ENCODE assay signal across 1 cellular context in the genomic region with DNA sequence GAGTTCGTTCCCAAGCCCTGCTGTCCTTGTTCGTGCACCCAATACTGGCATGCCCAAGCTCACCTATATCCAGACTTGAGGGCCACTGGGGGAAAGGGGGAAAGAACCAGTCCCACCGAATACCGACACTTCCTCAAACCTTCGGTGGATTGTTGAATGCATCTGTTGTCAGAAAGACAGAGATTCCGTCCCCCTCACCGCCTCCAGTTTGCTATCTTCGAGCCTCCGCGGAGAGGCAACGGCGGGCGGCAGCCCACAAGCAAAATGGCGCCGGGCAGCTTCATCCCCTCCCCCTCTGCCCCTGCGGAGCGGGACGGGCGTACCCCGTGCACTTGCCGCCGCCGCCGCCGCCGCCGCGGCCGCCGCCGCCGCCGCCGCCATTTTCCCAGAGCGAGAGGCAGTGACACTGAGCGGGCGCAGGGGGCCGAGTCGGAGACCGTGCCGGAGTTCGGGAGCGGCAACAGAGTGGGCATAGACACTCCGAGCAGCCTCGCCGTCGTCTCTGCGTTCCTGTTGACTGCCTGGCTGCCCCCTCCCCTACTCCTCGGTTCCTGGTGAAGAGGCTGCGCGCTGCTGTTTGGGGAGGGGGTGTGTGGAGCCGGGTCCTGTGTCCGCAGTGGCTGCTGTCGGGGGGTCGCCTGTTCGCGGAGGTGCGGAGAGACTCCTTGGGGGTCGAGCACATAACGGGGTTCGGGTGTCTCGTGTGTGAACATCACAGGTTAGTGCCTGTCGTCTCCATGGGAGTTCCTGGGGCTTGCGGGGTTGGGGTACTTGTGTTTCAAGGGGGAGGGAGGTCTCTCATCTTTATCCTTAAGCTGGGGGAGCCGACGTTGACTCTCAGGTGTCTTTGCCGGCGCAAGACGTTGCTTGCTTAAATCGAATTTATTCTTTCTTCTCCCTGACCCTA.
TF ChIP-seq lines count a peak whose summit lies in the region.

A gene with protein sequence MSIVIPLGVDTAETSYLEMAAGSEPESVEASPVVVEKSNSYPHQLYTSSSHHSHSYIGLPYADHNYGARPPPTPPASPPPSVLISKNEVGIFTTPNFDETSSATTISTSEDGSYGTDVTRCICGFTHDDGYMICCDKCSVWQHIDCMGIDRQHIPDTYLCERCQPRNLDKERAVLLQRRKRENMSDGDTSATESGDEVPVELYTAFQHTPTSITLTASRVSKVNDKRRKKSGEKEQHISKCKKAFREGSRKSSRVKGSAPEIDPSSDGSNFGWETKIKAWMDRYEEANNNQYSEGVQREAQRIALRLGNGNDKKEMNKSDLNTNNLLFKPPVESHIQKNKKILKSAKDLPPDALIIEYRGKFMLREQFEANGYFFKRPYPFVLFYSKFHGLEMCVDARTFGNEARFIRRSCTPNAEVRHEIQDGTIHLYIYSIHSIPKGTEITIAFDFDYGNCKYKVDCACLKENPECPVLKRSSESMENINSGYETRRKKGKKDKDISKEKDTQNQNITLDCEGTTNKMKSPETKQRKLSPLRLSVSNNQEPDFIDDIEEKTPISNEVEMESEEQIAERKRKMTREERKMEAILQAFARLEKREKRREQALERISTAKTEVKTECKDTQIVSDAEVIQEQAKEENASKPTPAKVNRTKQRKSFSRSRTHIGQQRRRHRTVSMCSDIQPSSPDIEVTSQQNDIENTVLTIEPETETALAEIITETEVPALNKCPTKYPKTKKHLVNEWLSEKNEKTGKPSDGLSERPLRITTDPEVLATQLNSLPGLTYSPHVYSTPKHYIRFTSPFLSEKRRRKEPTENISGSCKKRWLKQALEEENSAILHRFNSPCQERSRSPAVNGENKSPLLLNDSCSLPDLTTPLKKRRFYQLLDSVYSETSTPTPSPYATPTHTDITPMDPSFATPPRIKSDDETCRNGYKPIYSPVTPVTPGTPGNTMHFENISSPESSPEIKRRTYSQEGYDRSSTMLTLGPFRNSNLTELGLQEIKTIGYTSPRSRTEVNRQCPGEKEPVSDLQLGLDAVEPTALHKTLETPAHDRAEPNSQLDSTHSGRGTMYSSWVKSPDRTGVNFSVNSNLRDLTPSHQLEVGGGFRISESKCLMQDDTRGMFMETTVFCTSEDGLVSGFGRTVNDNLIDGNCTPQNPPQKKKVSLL (N-terminal part only) (plus strand): TSS at position 388 of the 907 bp plus-strand sequence. CDS start 26,748 bp downstream, outside the sequence.

TF ChIP-seq in HepG2, 621 proteins besides CTCF, POLR2A, EP300 and RAD21 (continued from another document and continues in another):
- TF ChIP-seq RXRB (CRISPR knock-in tag; IDR thresholded peaks at IDR 0.05; ENCODE audit: borderline replicate concordance) (no peak), GZF1 (CRISPR knock-in tag; IDR thresholded peaks at IDR 0.05) (0 out of 2 replicates have a peak, but pooled peaks have one; percentile 59), ZBTB42 (CRISPR knock-in tag; IDR thresholded peaks at IDR 0.05) (no peak), HNRNPLL (IDR thresholded peaks at IDR 0.05; ENCODE audit: low read depth, low read length, poor library complexity, severe bottlenecking) (peak; percentile 70), SP4 (CRISPR knock-in tag; IDR thresholded peaks at IDR 0.05) (peak; percentile 77), FLYWCH1 (CRISPR knock-in tag; IDR thresholded peaks at IDR 0.05) (0 out of 2 replicates have a peak, but pooled peaks have one; percentile 39), TOPORS (CRISPR knock-in tag; IDR thresholded peaks at IDR 0.05) (peak; percentile 98), ESRRA (CRISPR knock-in tag; IDR thresholded peaks at IDR 0.05; ENCODE audit: low read depth) (no peak), SALL1 (CRISPR knock-in tag; IDR thresholded peaks at IDR 0.05) (peak; percentile 42), NKX3-1 (CRISPR knock-in tag; IDR thresholded peaks at IDR 0.05) (peak; percentile 10; the same call in 1 of the 2 replicates), ZNF44 (CRISPR knock-in tag; IDR thresholded peaks at IDR 0.05) (no peak), ZNF546 (CRISPR knock-in tag; conservative IDR thresholded peaks at IDR 0.05) (0 out of 2 replicates have a peak, but pooled peaks have one; percentile 36), MBNL3 (CRISPR knock-in tag; conservative IDR thresholded peaks at IDR 0.05) (no peak), ZNF572 (CRISPR knock-in tag; IDR thresholded peaks at IDR 0.05) (no peak), ZNF75D (CRISPR knock-in tag; IDR thresholded peaks at IDR 0.05; ENCODE audit: borderline replicate concordance) (no peak), CCAR2 (optimal IDR thresholded peaks at IDR 0.05; ENCODE audit: low read depth, low read length) (no peak), ZMYM4 (CRISPR knock-in tag; IDR thresholded peaks at IDR 0.05) (peak; percentile 36; the same call in 1 of the 2 replicates)
- TF ChIP-seq, protein P1, sequence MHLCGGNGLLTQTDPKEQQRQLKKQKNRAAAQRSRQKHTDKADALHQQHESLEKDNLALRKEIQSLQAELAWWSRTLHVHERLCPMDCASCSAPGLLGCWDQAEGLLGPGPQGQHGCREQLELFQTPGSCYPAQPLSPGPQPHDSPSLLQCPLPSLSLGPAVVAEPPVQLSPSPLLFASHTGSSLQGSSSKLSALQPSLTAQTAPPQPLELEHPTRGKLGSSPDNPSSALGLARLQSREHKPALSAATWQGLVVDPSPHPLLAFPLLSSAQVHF (CRISPR knock-in tag; IDR thresholded peaks at IDR 0.05) = no peak
- TF ChIP-seq, protein P2, sequence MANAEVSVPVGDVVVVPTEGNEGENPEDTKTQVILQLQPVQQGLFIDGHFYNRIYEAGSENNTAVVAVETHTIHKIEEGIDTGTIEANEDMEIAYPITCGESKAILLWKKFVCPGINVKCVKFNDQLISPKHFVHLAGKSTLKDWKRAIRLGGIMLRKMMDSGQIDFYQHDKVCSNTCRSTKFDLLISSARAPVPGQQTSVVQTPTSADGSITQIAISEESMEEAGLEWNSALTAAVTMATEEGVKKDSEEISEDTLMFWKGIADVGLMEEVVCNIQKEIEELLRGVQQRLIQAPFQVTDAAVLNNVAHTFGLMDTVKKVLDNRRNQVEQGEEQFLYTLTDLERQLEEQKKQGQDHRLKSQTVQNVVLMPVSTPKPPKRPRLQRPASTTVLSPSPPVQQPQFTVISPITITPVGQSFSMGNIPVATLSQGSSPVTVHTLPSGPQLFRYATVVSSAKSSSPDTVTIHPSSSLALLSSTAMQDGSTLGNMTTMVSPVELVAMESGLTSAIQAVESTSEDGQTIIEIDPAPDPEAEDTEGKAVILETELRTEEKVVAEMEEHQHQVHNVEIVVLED (CRISPR knock-in tag; IDR thresholded peaks at IDR 0.05; ENCODE audit: borderline replicate concordance) = peak; percentile 61; the same call in 1 of the 2 replicates
- TF ChIP-seq, protein P3, sequence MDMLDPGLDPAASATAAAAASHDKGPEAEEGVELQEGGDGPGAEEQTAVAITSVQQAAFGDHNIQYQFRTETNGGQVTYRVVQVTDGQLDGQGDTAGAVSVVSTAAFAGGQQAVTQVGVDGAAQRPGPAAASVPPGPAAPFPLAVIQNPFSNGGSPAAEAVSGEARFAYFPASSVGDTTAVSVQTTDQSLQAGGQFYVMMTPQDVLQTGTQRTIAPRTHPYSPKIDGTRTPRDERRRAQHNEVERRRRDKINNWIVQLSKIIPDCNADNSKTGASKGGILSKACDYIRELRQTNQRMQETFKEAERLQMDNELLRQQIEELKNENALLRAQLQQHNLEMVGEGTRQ (IDR thresholded peaks at IDR 0.05; ENCODE audit: low read depth, low read length) = no peak
- TF ChIP-seq, protein P3 (CRISPR knock-in tag; IDR thresholded peaks at IDR 0.05; ENCODE audit: borderline replicate concordance) = no peak
- TF ChIP-seq, protein P4, sequence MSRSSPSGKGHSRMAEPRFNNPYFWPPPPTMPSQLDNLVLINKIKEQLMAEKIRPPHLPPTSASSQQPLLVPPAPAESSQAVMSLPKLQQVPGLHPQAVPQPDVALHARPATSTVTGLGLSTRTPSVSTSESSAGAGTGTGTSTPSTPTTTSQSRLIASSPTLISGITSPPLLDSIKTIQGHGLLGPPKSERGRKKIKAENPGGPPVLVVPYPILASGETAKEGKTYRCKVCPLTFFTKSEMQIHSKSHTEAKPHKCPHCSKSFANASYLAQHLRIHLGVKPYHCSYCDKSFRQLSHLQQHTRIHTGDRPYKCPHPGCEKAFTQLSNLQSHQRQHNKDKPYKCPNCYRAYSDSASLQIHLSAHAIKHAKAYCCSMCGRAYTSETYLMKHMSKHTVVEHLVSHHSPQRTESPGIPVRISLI (CRISPR knock-in tag; IDR thresholded peaks at IDR 0.05; ENCODE audit: borderline replicate concordance) = no peak
- TF ChIP-seq, protein P5, sequence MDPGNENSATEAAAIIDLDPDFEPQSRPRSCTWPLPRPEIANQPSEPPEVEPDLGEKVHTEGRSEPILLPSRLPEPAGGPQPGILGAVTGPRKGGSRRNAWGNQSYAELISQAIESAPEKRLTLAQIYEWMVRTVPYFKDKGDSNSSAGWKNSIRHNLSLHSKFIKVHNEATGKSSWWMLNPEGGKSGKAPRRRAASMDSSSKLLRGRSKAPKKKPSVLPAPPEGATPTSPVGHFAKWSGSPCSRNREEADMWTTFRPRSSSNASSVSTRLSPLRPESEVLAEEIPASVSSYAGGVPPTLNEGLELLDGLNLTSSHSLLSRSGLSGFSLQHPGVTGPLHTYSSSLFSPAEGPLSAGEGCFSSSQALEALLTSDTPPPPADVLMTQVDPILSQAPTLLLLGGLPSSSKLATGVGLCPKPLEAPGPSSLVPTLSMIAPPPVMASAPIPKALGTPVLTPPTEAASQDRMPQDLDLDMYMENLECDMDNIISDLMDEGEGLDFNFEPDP (CRISPR knock-in tag; conservative IDR thresholded peaks at IDR 0.05) = 0 out of 2 replicates have a peak, but pooled peaks have one; percentile 40
- TF ChIP-seq, protein P6, sequence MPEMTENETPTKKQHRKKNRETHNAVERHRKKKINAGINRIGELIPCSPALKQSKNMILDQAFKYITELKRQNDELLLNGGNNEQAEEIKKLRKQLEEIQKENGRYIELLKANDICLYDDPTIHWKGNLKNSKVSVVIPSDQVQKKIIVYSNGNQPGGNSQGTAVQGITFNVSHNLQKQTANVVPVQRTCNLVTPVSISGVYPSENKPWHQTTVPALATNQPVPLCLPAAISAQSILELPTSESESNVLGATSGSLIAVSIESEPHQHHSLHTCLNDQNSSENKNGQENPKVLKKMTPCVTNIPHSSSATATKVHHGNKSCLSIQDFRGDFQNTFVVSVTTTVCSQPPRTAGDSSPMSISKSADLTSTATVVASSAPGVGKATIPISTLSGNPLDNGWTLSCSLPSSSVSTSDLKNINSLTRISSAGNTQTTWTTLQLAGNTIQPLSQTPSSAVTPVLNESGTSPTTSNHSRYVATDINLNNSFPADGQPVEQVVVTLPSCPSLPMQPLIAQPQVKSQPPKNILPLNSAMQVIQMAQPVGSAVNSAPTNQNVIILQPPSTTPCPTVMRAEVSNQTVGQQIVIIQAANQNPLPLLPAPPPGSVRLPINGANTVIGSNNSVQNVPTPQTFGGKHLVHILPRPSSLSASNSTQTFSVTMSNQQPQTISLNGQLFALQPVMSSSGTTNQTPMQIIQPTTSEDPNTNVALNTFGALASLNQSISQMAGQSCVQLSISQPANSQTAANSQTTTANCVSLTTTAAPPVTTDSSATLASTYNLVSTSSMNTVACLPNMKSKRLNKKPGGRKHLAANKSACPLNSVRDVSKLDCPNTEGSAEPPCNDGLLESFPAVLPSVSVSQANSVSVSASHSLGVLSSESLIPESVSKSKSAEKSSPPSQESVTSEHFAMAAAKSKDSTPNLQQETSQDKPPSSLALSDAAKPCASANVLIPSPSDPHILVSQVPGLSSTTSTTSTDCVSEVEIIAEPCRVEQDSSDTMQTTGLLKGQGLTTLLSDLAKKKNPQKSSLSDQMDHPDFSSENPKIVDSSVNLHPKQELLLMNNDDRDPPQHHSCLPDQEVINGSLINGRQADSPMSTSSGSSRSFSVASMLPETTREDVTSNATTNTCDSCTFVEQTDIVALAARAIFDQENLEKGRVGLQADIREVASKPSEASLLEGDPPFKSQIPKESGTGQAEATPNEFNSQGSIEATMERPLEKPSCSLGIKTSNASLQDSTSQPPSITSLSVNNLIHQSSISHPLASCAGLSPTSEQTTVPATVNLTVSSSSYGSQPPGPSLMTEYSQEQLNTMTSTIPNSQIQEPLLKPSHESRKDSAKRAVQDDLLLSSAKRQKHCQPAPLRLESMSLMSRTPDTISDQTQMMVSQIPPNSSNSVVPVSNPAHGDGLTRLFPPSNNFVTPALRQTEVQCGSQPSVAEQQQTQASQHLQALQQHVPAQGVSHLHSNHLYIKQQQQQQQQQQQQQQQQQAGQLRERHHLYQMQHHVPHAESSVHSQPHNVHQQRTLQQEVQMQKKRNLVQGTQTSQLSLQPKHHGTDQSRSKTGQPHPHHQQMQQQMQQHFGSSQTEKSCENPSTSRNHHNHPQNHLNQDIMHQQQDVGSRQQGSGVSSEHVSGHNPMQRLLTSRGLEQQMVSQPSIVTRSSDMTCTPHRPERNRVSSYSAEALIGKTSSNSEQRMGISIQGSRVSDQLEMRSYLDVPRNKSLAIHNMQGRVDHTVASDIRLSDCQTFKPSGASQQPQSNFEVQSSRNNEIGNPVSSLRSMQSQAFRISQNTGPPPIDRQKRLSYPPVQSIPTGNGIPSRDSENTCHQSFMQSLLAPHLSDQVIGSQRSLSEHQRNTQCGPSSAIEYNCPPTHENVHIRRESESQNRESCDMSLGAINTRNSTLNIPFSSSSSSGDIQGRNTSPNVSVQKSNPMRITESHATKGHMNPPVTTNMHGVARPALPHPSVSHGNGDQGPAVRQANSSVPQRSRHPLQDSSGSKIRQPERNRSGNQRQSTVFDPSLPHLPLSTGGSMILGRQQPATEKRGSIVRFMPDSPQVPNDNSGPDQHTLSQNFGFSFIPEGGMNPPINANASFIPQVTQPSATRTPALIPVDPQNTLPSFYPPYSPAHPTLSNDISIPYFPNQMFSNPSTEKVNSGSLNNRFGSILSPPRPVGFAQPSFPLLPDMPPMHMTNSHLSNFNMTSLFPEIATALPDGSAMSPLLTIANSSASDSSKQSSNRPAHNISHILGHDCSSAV (CRISPR knock-in tag; IDR thresholded peaks at IDR 0.05; ENCODE audit: borderline replicate concordance) = no peak
